15 cellular contexts compared by ENCODE assay signal in genomic region chr9:87402537-87402936, GRCh38.
DNase-seq lines count a peak whose midpoint lies in the region; TF ChIP-seq lines count a peak whose summit lies in the region.
"Had no signal": no experiment of that assay in that cellular context is flagged by ENCODE, and none has a peak within 500 bp of the region (broad histone marks: within the 10 kb centered on the region; RNA-seq: fewer than 3 reads in every experiment).

No MANE protein-coding gene starts in this region.

- no peaks in the 10 kb centered on the region for H3K79me1 ChIP-seq in mesenchymal stem cell (replicated peaks; ENCODE audit: low read length, poor library complexity, severe bottlenecking)

- no peak overlapping the region for H3K18ac ChIP-seq in mesenchymal stem cell (ENCODE audit: low read depth in 1 of 2, low read length in 2 of 2)

- H2BK120ac ChIP-seq in mesenchymal stem cell (ENCODE audit: low read depth, low read length) = no peak overlapping the region

- H3K27me3 ChIP-seq in A673 (replicated peaks; ENCODE audit: insufficient read depth, low read depth, low read length, poor library complexity) (no peaks in the 10 kb centered on the region), mesenchymal stem cell (ENCODE audit: control insufficient read depth in 1 of 2, insufficient read depth in 1 of 2, low read length in 2 of 2) (peaks cover 0 to 5% of the 10 kb centered on the region in 2 experiments)
- H3K27me3 ChIP-seq: BLaER1 treated with 17β-estradiol and CSF1 and Interleukin-3, amounts not matched to agents 10 nM and 100 nM had no signal

- H3K4me3 ChIP-seq in A673 (ENCODE audit: low read depth, low read length, poor library complexity, severe bottlenecking) (no peak overlapping the region), HEK293 (ENCODE audit: low read depth, low read length) (no peak overlapping the region), mesenchymal stem cell (ENCODE audit: insufficient read depth in 1 of 2, low read depth in 1 of 2, low read length in 2 of 2) (no peak overlapping the region)
- H3K4me3 ChIP-seq: BLaER1 treated with 17β-estradiol and CSF1 and Interleukin-3, amounts not matched to agents 10 nM and 100 nM had no signal

- H3K14ac ChIP-seq in mesenchymal stem cell (ENCODE audit: low read length in 2 of 2) = no peak overlapping the region

- no peaks in the 10 kb centered on the region for H3K9me3 ChIP-seq in A673 (ENCODE audit: low read depth, low read length, poor library complexity, severe bottlenecking)
- H3K9me3 ChIP-seq in HEK293 (ENCODE audit: control insufficient read depth, insufficient read depth, low read depth, low read length) = no peaks in the 10 kb centered on the region
- H3K9me3 ChIP-seq in mesenchymal stem cell (ENCODE audit: control insufficient read depth, low read length) = no peaks in the 10 kb centered on the region
- H3K9me3 ChIP-seq: Caco-2 had no signal

- H3K4me1 ChIP-seq in A673 (ENCODE audit: insufficient read depth, low read length, poor library complexity, severe bottlenecking) = peaks cover 53% of the 10 kb centered on the region
- H3K4me1 ChIP-seq in HEK293 (ENCODE audit: control insufficient read depth, insufficient read depth, low read length) = peaks cover 14% of the 10 kb centered on the region
- peaks cover 8% of the 10 kb centered on the region for H3K4me1 ChIP-seq in mesenchymal stem cell (ENCODE audit: control insufficient read depth, insufficient read depth, low read depth, low read length)

- peak overlapping the region; percentile 76 for H2AK5ac ChIP-seq in mesenchymal stem cell (ENCODE audit: low read length, severe bottlenecking)

- no CpG with 5 or more reads among the region's 3 CpGs for WGBS in mesenchymal stem cell

- H2BK5ac ChIP-seq in mesenchymal stem cell (ENCODE audit: low read depth, low read length, poor library complexity, severe bottlenecking) = no peak overlapping the region

- DNase-seq in A673 (ENCODE audit: low spot score) = peak; percentile 75
- DNase-seq in mesenchymal stem cell = no peak
- DNase-seq in activated CD4-positive, CD25-positive, alpha-beta regulatory T cell (lab: John Stamatoyannopoulos, UW) = no peak
- DNase-seq in T-helper 2 cell = no peak
- DNase-seq: 8988T; AML-193; Caco-2; Calu3; CD4-positive, alpha-beta T cell; CD8-positive, alpha-beta T cell; DMS79 treated with DMSO at 0.1 percent for 48 hours; GF-D8 had no signal

- no peak overlapping the region for H2BK15ac ChIP-seq in mesenchymal stem cell (ENCODE audit: low read depth, poor library complexity, severe bottlenecking)

- H3K36me3 ChIP-seq in A673 (ENCODE audit: insufficient read depth, low read length, poor library complexity, severe bottlenecking) (no peaks in the 10 kb centered on the region), HEK293 (ENCODE audit: control insufficient read depth in 2 of 2, insufficient read depth in 1 of 2, low read length in 2 of 2) (no peaks in the 10 kb centered on the region), mesenchymal stem cell (ENCODE audit: control insufficient read depth in 1 of 2, insufficient read depth in 2 of 2, low read depth in 1 of 2, low read length in 2 of 2) (no peaks in the 10 kb centered on the region)
- H3K36me3 ChIP-seq: BLaER1 treated with 17β-estradiol and CSF1 and Interleukin-3, amounts not matched to agents 10 nM and 100 nM had no signal

- BruUV-seq in A673 (replicated peaks; lab: Mats Ljungman, UMichigan) = no TSS peak

- no peak overlapping the region for H2AFZ ChIP-seq in mesenchymal stem cell (ENCODE audit: low read depth, low read length)

- H3K9ac ChIP-seq in mesenchymal stem cell (ENCODE audit: low read length) = no peak overlapping the region
- H3K9ac ChIP-seq: BLaER1 treated with 17β-estradiol and CSF1 and Interleukin-3, amounts not matched to agents 10 nM and 100 nM had no signal

- H2BK12ac ChIP-seq in mesenchymal stem cell (ENCODE audit: low read length in 2 of 2) = no peak overlapping the region

- no peak overlapping the region for H4K8ac ChIP-seq in mesenchymal stem cell (ENCODE audit: low read length)

- H3K27ac ChIP-seq in A673 (ENCODE audit: low read depth, low read length, poor library complexity, severe bottlenecking) (peak overlapping the region; percentile 93), HEK293 (ENCODE audit: extremely low read depth, low read depth, low read length) (no peak overlapping the region), mesenchymal stem cell (ENCODE audit: low read length, poor library complexity, severe bottlenecking) (no peak overlapping the region)
- H3K27ac ChIP-seq: BLaER1 treated with 17β-estradiol and CSF1 and Interleukin-3, amounts not matched to agents 10 nM and 100 nM; C4-2B had no signal

- CTCF ChIA-PET in A673 (lab: Charles Lee) (no interaction called here), HEK293 (lab: Yijun Ruan, JAX) (interaction anchor here (0.6 to 0.7 kb wide), 2 partner anchors 196 to 669 kb away, joined by 3 to 4 read pairs; no protein-coding TSS in a partner anchor)

- intact Hi-C loops in A673 (cut with micrococcal nuclease; ENCODE audit: unreplicated experiment) = loop anchor here (2.0 to 10.0 kb wide), 3 partner anchors 80 to 758 kb away; no protein-coding TSS in a partner anchor

- H3K4me2 ChIP-seq in mesenchymal stem cell (ENCODE audit: low read length, poor library complexity, severe bottlenecking) = no peak overlapping the region
- H3K4me2 ChIP-seq: BLaER1 treated with 17β-estradiol and CSF1 and Interleukin-3, amounts not matched to agents 10 nM and 100 nM had no signal

- no peak overlapping the region for H3K23ac ChIP-seq in mesenchymal stem cell (ENCODE audit: low read length in 2 of 2)

- POLR2A ChIA-PET in A673 (lab: Charles Lee; ENCODE audit: low non-redundant PET) = interaction anchor here (0.6 to 1.1 kb wide), 2 partner anchors 64 to 754 kb away, joined by 3 to 4 read pairs; no protein-coding TSS in a partner anchor
- POLR2A ChIA-PET in HEK293 (lab: Yijun Ruan, JAX) = no interaction called here

- TF ChIP-seq CTCF in A673 (conservative IDR thresholded peaks at IDR 0.05; ENCODE audit: low read depth, low read length) = no peak
- no peak for TF ChIP-seq CTCF in HEK293 (tag by site-specific recombination; IDR thresholded peaks at IDR 0.05)

- H3K4ac ChIP-seq in mesenchymal stem cell (ENCODE audit: low read depth in 1 of 2, low read length in 2 of 2) = no peak overlapping the region

- no peak overlapping the region for H4K91ac ChIP-seq in mesenchymal stem cell (ENCODE audit: low read length)

TF ChIP-seq in HEK293, 187 proteins besides CTCF, POLR2A, EP300 and RAD21:
- TF ChIP-seq, protein P1, sequence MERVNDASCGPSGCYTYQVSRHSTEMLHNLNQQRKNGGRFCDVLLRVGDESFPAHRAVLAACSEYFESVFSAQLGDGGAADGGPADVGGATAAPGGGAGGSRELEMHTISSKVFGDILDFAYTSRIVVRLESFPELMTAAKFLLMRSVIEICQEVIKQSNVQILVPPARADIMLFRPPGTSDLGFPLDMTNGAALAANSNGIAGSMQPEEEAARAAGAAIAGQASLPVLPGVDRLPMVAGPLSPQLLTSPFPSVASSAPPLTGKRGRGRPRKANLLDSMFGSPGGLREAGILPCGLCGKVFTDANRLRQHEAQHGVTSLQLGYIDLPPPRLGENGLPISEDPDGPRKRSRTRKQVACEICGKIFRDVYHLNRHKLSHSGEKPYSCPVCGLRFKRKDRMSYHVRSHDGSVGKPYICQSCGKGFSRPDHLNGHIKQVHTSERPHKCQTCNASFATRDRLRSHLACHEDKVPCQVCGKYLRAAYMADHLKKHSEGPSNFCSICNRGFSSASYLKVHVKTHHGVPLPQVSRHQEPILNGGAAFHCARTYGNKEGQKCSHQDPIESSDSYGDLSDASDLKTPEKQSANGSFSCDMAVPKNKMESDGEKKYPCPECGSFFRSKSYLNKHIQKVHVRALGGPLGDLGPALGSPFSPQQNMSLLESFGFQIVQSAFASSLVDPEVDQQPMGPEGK (tag by site-specific recombination; IDR thresholded peaks at IDR 0.05) = no peak
- TF ChIP-seq ZNF366 (tag by site-specific recombination; conservative IDR thresholded peaks at IDR 0.05) = peak; percentile 31; the same call in 1 of the 2 replicates
